Comparison of ENCODE assay signal across 17 cellular contexts in genomic region chr13:41361501-41361900, GRCh38. TPM values are rescaled to one million over a fixed set of nuclear protein-coding genes. Genes with fewer than 3 reads are reported as not detected.
DNase-seq lines count a peak whose midpoint lies in the region; ATAC-seq, FAIRE-seq and TF ChIP-seq lines count a peak whose summit lies in the region.
"Had no signal": no experiment of that assay in that cellular context is flagged by ENCODE, and none has a peak within 500 bp of the region (broad histone marks: within the 10 kb centered on the region; RNA-seq: fewer than 3 reads in every experiment).

No MANE protein-coding gene starts in this region.

- peaks cover 32% of the 10 kb centered on the region for H3K36me3 ChIP-seq in GM23248 (ENCODE audit: low read depth)
- peaks cover 14% of the 10 kb centered on the region for H3K36me3 ChIP-seq in astrocyte (ENCODE audit: insufficient read depth, low read length)
- H3K36me3 ChIP-seq in naive thymus-derived CD4-positive, alpha-beta T cell (ENCODE audit: control insufficient read depth in 2 of 3, insufficient read depth in 3 of 3, low read length in 3 of 3) = peaks cover 12 to 29% (median 18%) of the 10 kb centered on the region in 3 experiments

- TF ChIP-seq CTCF in CD4-positive, alpha-beta T cell (IDR thresholded peaks at IDR 0.05) = no peak
- TF ChIP-seq CTCF in astrocyte (IDR thresholded peaks at IDR 0.05; ENCODE audit: insufficient read depth, low read depth, low read length) = no peak

- no peak overlapping the region for H3K27ac ChIP-seq in CD4-positive, alpha-beta T cell (ENCODE audit: low read depth, low read length)
- H3K27ac ChIP-seq in GM23248 (no peak overlapping the region), astrocyte (ENCODE audit: low read depth, low read length) (no peak overlapping the region)
- H3K27ac ChIP-seq in naive thymus-derived CD4-positive, alpha-beta T cell (ENCODE audit: low read depth, low read length) = no peak overlapping the region

- CTCF ChIA-PET in CD4-positive, alpha-beta T cell (lab: Charles Lee) = no interaction called here
- CTCF ChIA-PET in naive thymus-derived CD4-positive, alpha-beta T cell (lab: Charles Lee) = no interaction called here
- CTCF ChIA-PET in HEK293T (lab: Yijun Ruan, JAX) = no interaction called here

- H3K79me2 ChIP-seq in GM23248 (ENCODE audit: insufficient read depth) (peaks cover 3% of the 10 kb centered on the region; the same call in 1 of the 2 replicates), astrocyte (ENCODE audit: insufficient read depth, low read length) (no peaks in the 10 kb centered on the region)

- POLR2A ChIA-PET in CD4-positive, alpha-beta T cell (lab: Charles Lee) = interaction anchor here (0.7 kb wide), 1 partner anchor 98 kb away, joined by 3 read pairs; no protein-coding TSS in a partner anchor
- POLR2A ChIA-PET in naive thymus-derived CD4-positive, alpha-beta T cell (lab: Charles Lee) = interaction anchor here (0.6 kb wide), 2 partner anchors 40 to 541 kb away, joined by 3 read pairs; no protein-coding TSS in a partner anchor
- POLR2A ChIA-PET in HEK293T (lab: Yijun Ruan, JAX) = no interaction called here

- intact Hi-C loops in CD4-positive, alpha-beta T cell (cut with DNase I, micrococcal nuclease) = no loop called here
- intact Hi-C loops in naive thymus-derived CD4-positive, alpha-beta T cell (cut with micrococcal nuclease) = no loop called here

- H3K4me3 ChIP-seq in GM23248 (no peak overlapping the region), astrocyte (ENCODE audit: insufficient read depth, low read depth, low read length) (no peak overlapping the region)
- no peak overlapping the region for H3K4me3 ChIP-seq in naive thymus-derived CD4-positive, alpha-beta T cell (ENCODE audit: low read length)

- peaks cover 92% of the 10 kb centered on the region for H3K36me3 Mint-ChIP-seq in CD4-positive, alpha-beta T cell (ENCODE audit: low read depth)
- H3K36me3 Mint-ChIP-seq in astrocyte (ENCODE audit: low read depth, unreplicated experiment) = no peaks in the 10 kb centered on the region
- H3K36me3 Mint-ChIP-seq in naive thymus-derived CD4-positive, alpha-beta T cell = peaks cover 18 to 72% (median 51%) of the 10 kb centered on the region in 5 donors

- no peaks in the 10 kb centered on the region for H3K9me2 ChIP-seq in GM23248 (ENCODE audit: insufficient read depth)

- H3K9me3 Mint-ChIP-seq in CD4-positive, alpha-beta T cell = no peaks in the 10 kb centered on the region
- H3K9me3 Mint-ChIP-seq in astrocyte (ENCODE audit: unreplicated experiment) = no peaks in the 10 kb centered on the region
- no peaks in the 10 kb centered on the region for H3K9me3 Mint-ChIP-seq in naive thymus-derived CD4-positive, alpha-beta T cell
- H3K9me3 Mint-ChIP-seq: IgD-negative memory B cell had no signal

- no peaks in the 10 kb centered on the region for H3K27me3 ChIP-seq in CD4-positive, alpha-beta T cell (ENCODE audit: control insufficient read depth, insufficient read depth, low read length)
- H3K27me3 ChIP-seq in GM23248 (replicated peaks; ENCODE audit: insufficient read depth) (no peaks in the 10 kb centered on the region), astrocyte (ENCODE audit: insufficient read depth, low read length) (no peaks in the 10 kb centered on the region)
- H3K27me3 ChIP-seq in naive thymus-derived CD4-positive, alpha-beta T cell (ENCODE audit: control insufficient read depth in 2 of 2, insufficient read depth in 2 of 2, low read length in 2 of 2) = no peaks in the 10 kb centered on the region
- H3K27me3 ChIP-seq: BE2C had no signal

- no peak overlapping the region for H3K4me3 Mint-ChIP-seq in CD4-positive, alpha-beta T cell
- H3K4me3 Mint-ChIP-seq in astrocyte (ENCODE audit: unreplicated experiment) = no peak overlapping the region
- H3K4me3 Mint-ChIP-seq in naive thymus-derived CD4-positive, alpha-beta T cell = no peak overlapping the region
- H3K4me3 Mint-ChIP-seq: IgD-negative memory B cell had no signal

- H4K20me1 ChIP-seq in GM23248 (ENCODE audit: insufficient read depth) (no peaks in the 10 kb centered on the region), astrocyte (ENCODE audit: insufficient read depth, low read length) (no peaks in the 10 kb centered on the region)

- no peaks in the 10 kb centered on the region for H3K9me3 ChIP-seq in CD4-positive, alpha-beta T cell (ENCODE audit: control insufficient read depth, low read length)
- H3K9me3 ChIP-seq in GM23248 (ENCODE audit: low read depth) = no peaks in the 10 kb centered on the region
- no peaks in the 10 kb centered on the region for H3K9me3 ChIP-seq in astrocyte (ENCODE audit: insufficient read depth, low read depth, low read length)
- no peaks in the 10 kb centered on the region for H3K9me3 ChIP-seq in naive thymus-derived CD4-positive, alpha-beta T cell (ENCODE audit: control insufficient read depth in 2 of 3, low read length in 3 of 3)
- H3K9me3 ChIP-seq: BE2C had no signal

- no peak for ATAC-seq in CD4-positive, alpha-beta T cell (ENCODE audit: poor library complexity)
- no peak for ATAC-seq in naive thymus-derived CD4-positive, alpha-beta T cell
- no peak for ATAC-seq in HG03097 (IDR thresholded peaks at IDR 0.05; ENCODE audit: low FRiP score, unreplicated experiment)
- ATAC-seq: Panc1 had no signal

- 54 to 55% methylated on average over 5 of the region's 5 CpGs for WGBS in GM23248 (ENCODE audit: low coverage in 1 of 2, low lambda C conversion rate in 2 of 2, missing lambda C conversion rate in 2 of 2), 2 experiments

- H3K4me1 Mint-ChIP-seq in CD4-positive, alpha-beta T cell (ENCODE audit: low read depth) = peaks cover 74% of the 10 kb centered on the region
- H3K4me1 Mint-ChIP-seq in astrocyte (ENCODE audit: low read depth, unreplicated experiment) = peaks cover 17% of the 10 kb centered on the region
- H3K4me1 Mint-ChIP-seq in naive thymus-derived CD4-positive, alpha-beta T cell = peaks cover 20 to 86% (median 75%) of the 10 kb centered on the region in 7 donors

- H3K9ac ChIP-seq in GM23248 (no peak overlapping the region), astrocyte (ENCODE audit: low read length) (no peak overlapping the region)

- no peaks in the 10 kb centered on the region for H3F3A ChIP-seq in GM23248 (ENCODE audit: insufficient read depth)

- H3K27ac Mint-ChIP-seq in CD4-positive, alpha-beta T cell = peak overlapping the region; percentile 57
- H3K27ac Mint-ChIP-seq in astrocyte (ENCODE audit: unreplicated experiment) = no peak overlapping the region
- H3K27ac Mint-ChIP-seq in naive thymus-derived CD4-positive, alpha-beta T cell = peak overlapping the region in 7 of 9 donors; percentile 10 to 89 (median 49)
- H3K27ac Mint-ChIP-seq: IgD-negative memory B cell had no signal

- H3K4me2 ChIP-seq in GM23248 (ENCODE audit: unreplicated experiment) (no peak overlapping the region), astrocyte (ENCODE audit: low read length) (no peak overlapping the region)

- H3K4me1 ChIP-seq in GM23248 (ENCODE audit: insufficient read depth) = peaks cover 14% of the 10 kb centered on the region
- peaks cover 7% of the 10 kb centered on the region for H3K4me1 ChIP-seq in astrocyte (ENCODE audit: insufficient read depth, low read length)
- H3K4me1 ChIP-seq in naive thymus-derived CD4-positive, alpha-beta T cell (ENCODE audit: control insufficient read depth in 2 of 2, insufficient read depth in 2 of 2, low read length in 2 of 2) = peaks cover 15 to 33% of the 10 kb centered on the region in 2 donors

- peak; percentile 23 for FAIRE-seq in astrocyte (lab: Jason Lieb, UNC)
- no peak for FAIRE-seq in GM19239 (lab: Jason Lieb, UNC)

- H2AFZ ChIP-seq in GM23248 (no peak overlapping the region), astrocyte (ENCODE audit: low read depth, low read length) (no peak overlapping the region)

- no peak for DNase-seq in CD4-positive, alpha-beta T cell
- DNase-seq in GM23248 (peak; percentile 42), astrocyte (ENCODE audit: low read depth) (no peak), HEK293T (ENCODE audit: extremely low spot score) (no peak), GM19239 (ENCODE audit: insufficient read length, low spot score) (no peak)
- no peak for DNase-seq in naive thymus-derived CD4-positive, alpha-beta T cell
- DNase-seq: BE2C, DMS153, H7, NCI-H1436 treated with DMSO at 0.1 percent for 48 hours, NCI-H2081 treated with DMSO at 0.1 percent for 48 hours, NCI-H446, NCI-H748 treated with DMSO at 0.1 percent for 48 hours, SHP77 had no signal

- no peaks in the 10 kb centered on the region for H3K27me3 Mint-ChIP-seq in CD4-positive, alpha-beta T cell
- H3K27me3 Mint-ChIP-seq in astrocyte (ENCODE audit: low read depth, unreplicated experiment) = no peaks in the 10 kb centered on the region
- H3K27me3 Mint-ChIP-seq in naive thymus-derived CD4-positive, alpha-beta T cell = no peaks in the 10 kb centered on the region
- H3K27me3 Mint-ChIP-seq: IgD-negative memory B cell had no signal

- in situ Hi-C loops in GM23248 (cut with MboI) = no loop called here

TF ChIP-seq in HEK293T, 16 proteins besides CTCF, POLR2A, EP300 and RAD21:
- no peak for TF ChIP-seq FOXM1 (IDR thresholded peaks at IDR 0.05; ENCODE audit: borderline replicate concordance)
- no peak for TF ChIP-seq FOXA1 (IDR thresholded peaks at IDR 0.05)
- no peak for TF ChIP-seq PKNOX1 (IDR thresholded peaks at IDR 0.05)
- TF ChIP-seq HDGF (IDR thresholded peaks at IDR 0.05; ENCODE audit: borderline replicate concordance) = no peak
- TF ChIP-seq TARDBP (IDR thresholded peaks at IDR 0.05) = no peak
- TF ChIP-seq CTBP1 (IDR thresholded peaks at IDR 0.05; ENCODE audit: borderline replicate concordance) = no peak

RNA-seq across cellular contexts. Expression of gene NAA16, which starts 50.4 kb away (rescaled TPM):
- 10 to 100 TPM; 76.9 to 80.5 TPM for total RNA-seq in CD4-positive, alpha-beta T cell
- total RNA-seq in GM23248 (2014; rRNA removed; shearing (Covaris generic)) = 7.6 and 9.5 TPM in 2 replicates
- 9.2 and 9.5 TPM in 2 replicates for polyA plus RNA-seq in GM23248 (2016; fragmentation: Nextera tagmentation; extraction: Ambion mirVana)
- total RNA-seq in astrocyte = 10.0 and 11.5 TPM in 2 replicates
- 10 to 100 TPM; 30.6 to 99.6 (median 90.4) TPM for total RNA-seq in naive thymus-derived CD4-positive, alpha-beta T cell
- polyA plus RNA-seq in naive thymus-derived CD4-positive, alpha-beta T cell = 10 to 100 TPM; 15.8 to 35.7 TPM
